10 cellular contexts compared by ENCODE assay signal in genomic region chr9:91420471-91421021, GRCh38. TPM values are rescaled to one million over a fixed set of nuclear protein-coding genes. Genes with fewer than 3 reads are reported as not detected.
DNase-seq lines count a peak whose midpoint lies in the region; ATAC-seq, FAIRE-seq and TF ChIP-seq lines count a peak whose summit lies in the region.
"Had no signal": no experiment of that assay in that cellular context is flagged by ENCODE, and none has a peak within 500 bp of the region (broad histone marks: within the 10 kb centered on the region; RNA-seq: fewer than 3 reads in every experiment).

No MANE protein-coding gene starts in this region.

- H3K4me1 ChIP-seq in K562 (replicated peaks in 1 of 2; ENCODE audit: control insufficient read depth in 2 of 2, insufficient read depth in 2 of 2, low read length in 2 of 2): peaks cover 19 to 38% of the 10 kb centered on the region in 2 experiments
- peaks cover 0 to 36% (median 22%) of the 10 kb centered on the region in 4 donors for H3K4me1 ChIP-seq in liver (ENCODE audit: control insufficient read depth in 4 of 4, insufficient read depth in 4 of 4, low read length in 3 of 4)
- peaks cover 37% of the 10 kb centered on the region for H3K4me1 ChIP-seq in testis

- peak overlapping the region; percentile 76; the same call in 2 of the 3 replicates for H3K27ac ChIP-seq in K562 (ENCODE audit: extremely low read depth, low read depth, low read length)
- peak overlapping the region; percentile 98 to 99 for H3K27ac ChIP-seq in liver (ENCODE audit: low read depth in 1 of 2, low read length in 2 of 2)
- peak overlapping the region; percentile 87 to 94 for H3K27ac ChIP-seq in testis

- TSS peak; percentile 2 for BruUV-seq in K562 (replicated peaks; lab: Mats Ljungman, UMichigan)

- TF ChIP-seq POLR2A in K562 (conservative IDR thresholded peaks at IDR 0.05) (no peak), testis (IDR thresholded peaks at IDR 0.05) (no peak)

- H4K20me1 ChIP-seq in K562 (replicated peaks; ENCODE audit: control insufficient read depth, insufficient read depth, low read length): peaks cover 10% of the 10 kb centered on the region; the same call in 1 of the 2 replicates

- WGBS in K562 (ENCODE audit: insufficient coverage, low coverage, missing lambda C conversion rate): 86% methylated on average over 12 of the region's 12 CpGs
- WGBS in liver: 33% methylated on average over 12 of the region's 12 CpGs
- 32 to 35% methylated on average over 12 of the region's 12 CpGs for WGBS in testis, 2 donors

- in situ Hi-C loops in K562 (cut with MboI): loop anchor here (5.0 kb wide), 1 partner anchor 58 kb away; the partner anchor contains the start of gene AUH

- H3K27me3 Mint-ChIP-seq in T-helper 1 cell treated with Interleukin-12 subunit alpha and Interleukin-12 subunit beta and Interleukin-4 antibody, amounts not matched to agents 30 μg/mL and 1 μg/mL, for 36 hours (ENCODE audit: low read depth): no peaks in the 10 kb centered on the region

- 0 out of 3 replicates have a peak, but pooled peaks cover 4% of the 10 kb centered on the region for H3K36me3 ChIP-seq in K562 (ENCODE audit: control insufficient read depth, insufficient read depth, low read length)
- H3K36me3 ChIP-seq in liver (ENCODE audit: control insufficient read depth in 4 of 4, insufficient read depth in 3 of 4, low read depth in 1 of 4, low read length in 3 of 4): no peaks in the 10 kb centered on the region
- H3K36me3 ChIP-seq in testis (ENCODE audit: low read depth, missing control alignments): no peaks in the 10 kb centered on the region

- ATAC-seq in K562: no peak

- no peak for DNase-seq in T-helper 1 cell
- no peak for DNase-seq in K562 (ENCODE audit: extremely low read depth in 1 of 4, low spot score in 3 of 4)
- DNase-seq in testis: no peak
- no peak for DNase-seq in stimulated activated CD4-positive, alpha-beta T cell treated with anti-CD3 and anti-CD28 coated beads, Interleukin-15, amount 100 ng/mL, for 24 hours
- no peak for DNase-seq in activated gamma-delta T cell (lab: John Stamatoyannopoulos, UW)
- no peak for DNase-seq in pons (ENCODE audit: low spot score)

- peaks cover 76% of the 10 kb centered on the region for H3K79me2 ChIP-seq in K562 (ENCODE audit: control insufficient read depth, insufficient read depth, low read length)

- CTCF ChIA-PET in K562 (lab: Yijun Ruan, JAX; ENCODE audit: low intra/inter-chr PET ratio): no interaction called here

- no peaks in the 10 kb centered on the region for H3K9me3 Mint-ChIP-seq in T-helper 1 cell treated with Interleukin-12 subunit alpha and Interleukin-12 subunit beta and Interleukin-4 antibody, amounts not matched to agents 30 μg/mL and 1 μg/mL, for 36 hours

- TF ChIP-seq EP300 in K562 (IDR thresholded peaks at IDR 0.05; ENCODE audit: low read length): no peak

- peak overlapping the region; percentile 24 for H3K4me2 ChIP-seq in K562 (ENCODE audit: insufficient read depth, low read length)

- H3K9me1 ChIP-seq in K562 (ENCODE audit: control insufficient read depth, insufficient read depth, low read length): peaks cover 3% of the 10 kb centered on the region

- H3K9ac ChIP-seq in K562 (ENCODE audit: insufficient read depth in 1 of 2, low read depth in 2 of 2, low read length in 2 of 2) (no peak overlapping the region), liver (ENCODE audit: low read depth in 1 of 2, low read length in 2 of 2) (peak overlapping the region; percentile 70 to 77)

- TF ChIP-seq CTCF in K562 (IDR thresholded peaks at IDR 0.05 in 2 of 3, conservative IDR thresholded peaks at IDR 0.05 in 1 of 3; ENCODE audit: insufficient read depth in 2 of 3, low read depth in 1 of 3, low read length in 3 of 3) (no peak), liver (IDR thresholded peaks at IDR 0.05; ENCODE audit: low read depth, low read length, missing input control) (no peak), testis (IDR thresholded peaks at IDR 0.05) (no peak)

- H3K36me3 Mint-ChIP-seq in T-helper 1 cell treated with Interleukin-12 subunit alpha and Interleukin-12 subunit beta and Interleukin-4 antibody, amounts not matched to agents 30 μg/mL and 1 μg/mL, for 36 hours (ENCODE audit: low read depth): peaks cover 17% of the 10 kb centered on the region

- H3K4me1 Mint-ChIP-seq in T-helper 1 cell treated with Interleukin-12 subunit alpha and Interleukin-12 subunit beta and Interleukin-4 antibody, amounts not matched to agents 30 μg/mL and 1 μg/mL, for 36 hours (ENCODE audit: low read depth): peaks cover 66% of the 10 kb centered on the region

- H2AFZ ChIP-seq in K562 (ENCODE audit: low read depth, low read length): no peak overlapping the region

- H3K9me3 ChIP-seq in K562 (replicated peaks; ENCODE audit: control insufficient read depth, insufficient read depth, low read depth, low read length) (no peaks in the 10 kb centered on the region), liver (ENCODE audit: control insufficient read depth in 4 of 4, low read length in 3 of 4) (no peaks in the 10 kb centered on the region), testis (no peaks in the 10 kb centered on the region)

- TF ChIP-seq RAD21 in K562 (CRISPR knock-in tag; conservative IDR thresholded peaks at IDR 0.05 in 1 of 2, IDR thresholded peaks at IDR 0.05 in 1 of 2) (no peak), liver (IDR thresholded peaks at IDR 0.05) (peak in 1 of 2 donors; percentile 12)

- peak overlapping the region; percentile 68 for H3K27ac Mint-ChIP-seq in T-helper 1 cell treated with Interleukin-12 subunit alpha and Interleukin-12 subunit beta and Interleukin-4 antibody, amounts not matched to agents 30 μg/mL and 1 μg/mL, for 36 hours

- POLR2A ChIA-PET in K562 (lab: Yijun Ruan, JAX): interaction anchor here (1.6 kb wide), 1 partner anchor 10 kb away, joined by 11 read pairs; no protein-coding TSS in a partner anchor

- intact Hi-C loops in K562 (cut with micrococcal nuclease) (loop anchor here (5.0 to 10.0 kb wide), 4 partner anchors 78 to 256 kb away; no protein-coding TSS in a partner anchor), testis (cut with DNase I; ENCODE audit: low total_unique reads) (no loop called here)

- FAIRE-seq in K562 (lab: Jason Lieb, UNC): no peak
- FAIRE-seq: A204.1, urothelium cell line had no signal

- H3K4me3 ChIP-seq in K562 (no peak overlapping the region), liver (ENCODE audit: low read depth in 1 of 3, low read length in 3 of 3) (peak overlapping the region; percentile 71 to 94 (median 92)), testis (peak overlapping the region; percentile 68 to 82)

- peak overlapping the region; percentile 69 for H3K4me3 Mint-ChIP-seq in T-helper 1 cell treated with Interleukin-12 subunit alpha and Interleukin-12 subunit beta and Interleukin-4 antibody, amounts not matched to agents 30 μg/mL and 1 μg/mL, for 36 hours

- H3K27me3 ChIP-seq in K562 (ENCODE audit: control insufficient read depth in 2 of 2, insufficient read depth in 2 of 2, low read length in 2 of 2) (peaks cover 0 to 5% of the 10 kb centered on the region in 2 experiments; a peak in 1 of 5 replicates), liver (ENCODE audit: control insufficient read depth in 4 of 4, insufficient read depth in 4 of 4, low read length in 3 of 4) (no peaks in the 10 kb centered on the region), testis (no peaks in the 10 kb centered on the region)

TF ChIP-seq in liver, 16 proteins besides CTCF, POLR2A, EP300 and RAD21 (continues in another document):
- TF ChIP-seq YY1 (IDR thresholded peaks at IDR 0.05): peak; percentile 30

RNA-seq across cellular contexts. Expression of gene NFIL3, which starts 3.1 kb away (rescaled TPM):
- 4.2 and 15.9 TPM in 2 replicates for total RNA-seq in K562 (2011; cell fraction: chromatin; rRNA removed; ENCODE audit: low replicate concordance)
- total RNA-seq in K562 (2011; cell fraction: nucleolus; rRNA removed): 3.5 and 3.9 TPM in 2 replicates
- total RNA-seq in K562 (2011; cell fraction: nucleoplasm; rRNA removed): 6.5 and 7.1 TPM in 2 replicates
- total RNA-seq in K562 (2014; rRNA removed): 4.2 and 4.3 TPM in 2 replicates
- total RNA-seq in K562 (2014; rRNA removed; fragmentation: Illumina TruSeq; extraction: Trizol): 12.3 and 12.4 TPM in 2 replicates
- 9.4 and 9.7 TPM in 2 replicates for total RNA-seq in K562 (2015; rRNA removed; fragmentation: Illumina TruSeq; extraction: Trizol)
- 11.9 and 13.8 TPM in 2 replicates for total RNA-seq in K562 (2021)
- 9.3 and 10.3 TPM in 2 replicates for polyA plus RNA-seq in K562 (2011; rRNA removed)
- 2.5 and 7.6 TPM in 2 replicates for polyA plus RNA-seq in K562 (2011; cell fraction: cytosol; rRNA removed)
- 4.4 and 11.7 TPM in 2 replicates for polyA plus RNA-seq in K562 (2011; cell fraction: nucleus; rRNA removed)
- 12.4 and 24.6 TPM in 2 replicates for polyA plus RNA-seq in K562 (2012)
- 14.2 and 16.1 TPM in 2 replicates for polyA plus RNA-seq in K562 (2014; fragmentation: Illumina TruSeq; extraction: Trizol)
- polyA plus RNA-seq in K562 (2014; fragmentation: Nextera tagmentation; extraction: Ambion mirVana): 1 to 10 TPM; 3.2 to 3.8 TPM
- 7.1 and 7.4 TPM in 2 replicates for polyA plus RNA-seq in K562 (2014; rRNA removed)
- 7.6 and 11.7 TPM in 2 replicates for polyA minus RNA-seq in K562 (2011; rRNA and poly(A)+ RNA removed)
- polyA minus RNA-seq in K562 (2011; cell fraction: cytosol; rRNA and poly(A)+ RNA removed): 5.7 and 6.4 TPM in 2 replicates
- polyA minus RNA-seq in K562 (2011; cell fraction: nucleus; rRNA and poly(A)+ RNA removed): 1.9 and 7.8 TPM in 2 replicates
- 10 to 100 TPM in 1 of 2 donors, 1 to 10 TPM in 1; 6.6 to 20.2 TPM for total RNA-seq in liver
- polyA plus RNA-seq in liver: 10 to 100 TPM in 1 of 2 donors, 1 to 10 TPM in 1; 7.0 to 10.1 TPM
- 10 to 100 TPM; 25.3 to 30.5 TPM for total RNA-seq in testis
- 34.8 TPM for polyA plus RNA-seq in testis (ENCODE audit: insufficient read depth, low read depth, low replicate concordance)

RNA-seq across cellular contexts. Expression of gene AUH, which starts 58.8 kb away (rescaled TPM):
- 16.8 and 53.1 TPM in 2 replicates for total RNA-seq in K562 (2011; cell fraction: chromatin; rRNA removed; ENCODE audit: low replicate concordance)
- 7.8 and 11.6 TPM in 2 replicates for total RNA-seq in K562 (2011; cell fraction: nucleolus; rRNA removed)
- total RNA-seq in K562 (2011; cell fraction: nucleoplasm; rRNA removed): 18.8 and 30.1 TPM in 2 replicates
- total RNA-seq in K562 (2014; rRNA removed) (29.0 and 32.8 TPM in 2 replicates), K562 (2014; rRNA removed; fragmentation: Illumina TruSeq; extraction: Trizol) (11.1 and 12.4 TPM in 2 replicates), K562 (2015; rRNA removed; fragmentation: Illumina TruSeq; extraction: Trizol) (9.4 and 10.1 TPM in 2 replicates), K562 (2021) (12.7 and 13.5 TPM in 2 replicates), liver (10 to 100 TPM; 20.2 to 30.0 TPM), testis (10 to 100 TPM; 31.7 to 33.9 TPM)
- polyA plus RNA-seq in K562 (2011; rRNA removed) (6.3 and 6.9 TPM in 2 replicates), K562 (2014; fragmentation: Illumina TruSeq; extraction: Trizol) (6.1 and 6.3 TPM in 2 replicates), K562 (2014; fragmentation: Nextera tagmentation; extraction: Ambion mirVana) (1 to 10 TPM; 3.4 to 4.5 TPM), K562 (2014; rRNA removed) (16.3 and 16.8 TPM in 2 replicates), liver (10 to 100 TPM; 12.1 to 29.7 TPM), testis (ENCODE audit: insufficient read depth, low read depth, low replicate concordance) (9.1 TPM)
- 2.6 and 3.3 TPM in 2 replicates for polyA plus RNA-seq in K562 (2011; cell fraction: cytosol; rRNA removed)
- polyA plus RNA-seq in K562 (2011; cell fraction: nucleus; rRNA removed): 10.3 and 13.3 TPM in 2 replicates
- 6.8 and 9.1 TPM in 2 replicates for polyA plus RNA-seq in K562 (2012)
- polyA minus RNA-seq in K562 (2011; rRNA and poly(A)+ RNA removed): 11.6 and 12.7 TPM in 2 replicates
- 2.7 and 3.0 TPM in 2 replicates for polyA minus RNA-seq in K562 (2011; cell fraction: cytosol; rRNA and poly(A)+ RNA removed)
- 22.3 and 25.0 TPM in 2 replicates for polyA minus RNA-seq in K562 (2011; cell fraction: nucleus; rRNA and poly(A)+ RNA removed)

Comparison
In these comparisons a context has a peak if more than half of its experiments do, and no peak if none do; other contexts are left out.
1. H3K9ac ChIP-seq: peak in liver (2 of 2); none in K562 (0 of 2).
2. Peak in every context shown above with its lines, with median percentiles within 50 percentile points of each other: H3K27ac ChIP-seq.